ENCODE assay signal across 1 cellular context in the genomic region with DNA sequence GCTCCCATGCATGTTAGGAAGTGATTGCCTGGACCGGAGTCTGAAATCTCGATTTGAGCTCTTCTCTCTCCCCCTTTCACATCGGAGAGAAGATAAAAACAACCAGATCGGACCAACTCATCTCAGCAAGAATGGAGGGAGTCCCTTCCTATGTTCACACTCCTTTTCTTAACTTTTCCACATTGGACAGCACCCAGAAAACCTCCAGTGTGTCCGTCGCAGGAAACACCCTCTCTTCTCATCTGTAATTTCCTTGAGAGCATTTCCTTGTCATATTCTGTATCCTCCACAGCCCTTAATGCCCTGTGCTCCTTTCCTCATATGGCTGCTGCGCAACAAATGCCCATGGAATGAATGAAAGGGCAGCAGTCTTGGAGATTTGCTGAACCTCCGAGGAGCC.
TF ChIP-seq lines count a peak whose summit lies in the region.

No MANE protein-coding gene starts in this region.

TF ChIP-seq in PFSK-1, 5 proteins besides CTCF, POLR2A, EP300 and RAD21 (continued from another document):
- TF ChIP-seq, protein P1, sequence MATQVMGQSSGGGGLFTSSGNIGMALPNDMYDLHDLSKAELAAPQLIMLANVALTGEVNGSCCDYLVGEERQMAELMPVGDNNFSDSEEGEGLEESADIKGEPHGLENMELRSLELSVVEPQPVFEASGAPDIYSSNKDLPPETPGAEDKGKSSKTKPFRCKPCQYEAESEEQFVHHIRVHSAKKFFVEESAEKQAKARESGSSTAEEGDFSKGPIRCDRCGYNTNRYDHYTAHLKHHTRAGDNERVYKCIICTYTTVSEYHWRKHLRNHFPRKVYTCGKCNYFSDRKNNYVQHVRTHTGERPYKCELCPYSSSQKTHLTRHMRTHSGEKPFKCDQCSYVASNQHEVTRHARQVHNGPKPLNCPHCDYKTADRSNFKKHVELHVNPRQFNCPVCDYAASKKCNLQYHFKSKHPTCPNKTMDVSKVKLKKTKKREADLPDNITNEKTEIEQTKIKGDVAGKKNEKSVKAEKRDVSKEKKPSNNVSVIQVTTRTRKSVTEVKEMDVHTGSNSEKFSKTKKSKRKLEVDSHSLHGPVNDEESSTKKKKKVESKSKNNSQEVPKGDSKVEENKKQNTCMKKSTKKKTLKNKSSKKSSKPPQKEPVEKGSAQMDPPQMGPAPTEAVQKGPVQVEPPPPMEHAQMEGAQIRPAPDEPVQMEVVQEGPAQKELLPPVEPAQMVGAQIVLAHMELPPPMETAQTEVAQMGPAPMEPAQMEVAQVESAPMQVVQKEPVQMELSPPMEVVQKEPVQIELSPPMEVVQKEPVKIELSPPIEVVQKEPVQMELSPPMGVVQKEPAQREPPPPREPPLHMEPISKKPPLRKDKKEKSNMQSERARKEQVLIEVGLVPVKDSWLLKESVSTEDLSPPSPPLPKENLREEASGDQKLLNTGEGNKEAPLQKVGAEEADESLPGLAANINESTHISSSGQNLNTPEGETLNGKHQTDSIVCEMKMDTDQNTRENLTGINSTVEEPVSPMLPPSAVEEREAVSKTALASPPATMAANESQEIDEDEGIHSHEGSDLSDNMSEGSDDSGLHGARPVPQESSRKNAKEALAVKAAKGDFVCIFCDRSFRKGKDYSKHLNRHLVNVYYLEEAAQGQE (IDR thresholded peaks at IDR 0.05; ENCODE audit: insufficient read depth in 1 of 2, low read depth in 2 of 2, low read length in 2 of 2), result peak; percentile 2 to 57; a peak in 1 of 4 replicates
